8 cellular contexts compared by ENCODE assay signal in the genomic region with DNA sequence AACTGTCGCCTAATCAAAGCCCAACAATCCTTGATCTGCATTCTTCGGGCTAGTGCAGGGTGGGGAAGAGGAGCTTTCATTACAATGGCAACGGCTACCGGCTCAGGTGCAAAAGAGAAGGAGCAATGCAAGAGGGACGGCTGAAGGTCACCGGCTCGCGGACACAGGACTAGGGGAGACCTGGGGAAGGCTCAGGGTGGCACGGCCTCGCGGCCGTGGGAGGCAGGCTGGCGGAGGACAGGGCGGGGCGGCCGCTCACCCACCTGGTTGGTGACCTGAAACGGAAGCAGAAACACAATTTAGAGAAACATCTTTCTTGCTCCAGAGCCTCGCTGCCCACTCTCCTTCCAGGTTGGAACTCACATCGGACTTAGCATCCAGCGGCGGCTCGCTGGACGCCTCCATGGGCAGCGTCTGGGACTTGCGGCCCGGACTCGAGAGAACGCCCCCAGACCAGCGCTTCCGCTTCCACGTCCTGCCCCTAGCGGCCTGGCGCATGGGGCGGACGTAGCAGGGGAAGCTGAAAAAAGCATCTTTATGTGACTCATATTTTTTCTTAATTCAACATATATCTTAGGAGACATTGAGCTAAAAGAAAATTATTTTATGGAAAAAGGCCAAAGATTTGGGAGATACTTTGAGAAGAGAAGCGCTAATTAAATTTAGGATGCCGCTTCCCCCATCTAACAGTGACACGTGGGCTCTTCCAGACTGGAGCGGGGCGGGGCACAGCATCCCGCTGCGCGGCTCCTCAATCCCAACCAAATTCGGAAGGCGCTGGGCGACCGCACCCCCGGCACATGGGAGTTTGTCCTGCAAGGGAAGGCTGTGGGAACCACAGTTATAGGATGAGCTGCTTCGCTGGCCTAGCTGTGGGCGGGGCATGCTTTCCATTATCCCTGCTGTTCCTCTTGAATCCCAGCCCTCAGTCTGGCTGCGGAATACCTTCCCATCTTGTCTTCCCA. TPM values are rescaled to one million over a fixed set of nuclear protein-coding genes. Genes with fewer than 3 reads are reported as not detected.
DNase-seq lines count a peak whose midpoint lies in the region; TF ChIP-seq lines count a peak whose summit lies in the region.

A gene (minus strand): TSS at position 441 of the 965 bp plus-strand sequence. CDS start 36 bp downstream, at position 405.

- peaks cover 5 to 41% (median 22%) of the 10 kb centered on the region in 4 donors for H3K4me1 ChIP-seq in stomach

- H3K27ac Mint-ChIP-seq in nephron progenitor cell = peak within 1 kb of the TSS; percentile 100

- H3K4me1 Mint-ChIP-seq in nephron progenitor cell = peaks cover 33% of the 10 kb centered on the region

- WGBS in stomach, 5 donors = 0 to 1% (median 0%) methylated on average over 48 to 51 of the region's 51 CpGs

- no peaks in the 10 kb centered on the region for H3K27me3 ChIP-seq in stomach

- intact Hi-C loops in stomach (cut with DNase I; ENCODE audit: low total_unique reads) = no loop called here

- H3K4me3 Mint-ChIP-seq in nephron progenitor cell = peak within 1 kb of the TSS; percentile 99

- no peaks in the 10 kb centered on the region for H3K27me3 Mint-ChIP-seq in nephron progenitor cell (ENCODE audit: low read depth, poor library complexity)

- peaks cover 0 to 17% (median 10%) of the 10 kb centered on the region in 4 donors for H3K36me3 ChIP-seq in stomach

- TF ChIP-seq POLR2A in Raji (IDR thresholded peaks at IDR 0.05; ENCODE audit: insufficient read depth, low read depth, low read length) (peak; percentile 92), stomach (IDR thresholded peaks at IDR 0.05) (no peak)

- peak within 1 kb of the TSS; percentile 74 to 86 (median 80) for H3K27ac ChIP-seq in stomach

- no peaks in the 10 kb centered on the region for H3K9me3 ChIP-seq in stomach

- H3K9me3 Mint-ChIP-seq in nephron progenitor cell = peaks cover 4% of the 10 kb centered on the region

- peak within 1 kb of the TSS; percentile 68 to 81 (median 70) for H3K4me3 ChIP-seq in stomach

- TF ChIP-seq EP300 in stomach (IDR thresholded peaks at IDR 0.05) = no peak

- peaks cover 39% of the 10 kb centered on the region for H3K36me3 Mint-ChIP-seq in nephron progenitor cell (ENCODE audit: low read depth)

- TF ChIP-seq CTCF in nephron progenitor cell (IDR thresholded peaks at IDR 0.05) (peak; percentile 11), stomach (IDR thresholded peaks at IDR 0.05) (peak in 5 of 7 experiments; percentile 61 to 87 (median 78))

- peak; percentile 85 for DNase-seq in G401 (ENCODE audit: low spot score)
- peak; percentile 42 for DNase-seq in GOT3 (lab: John Stamatoyannopoulos, UW)
- DNase-seq in LHCN-M2 (ENCODE audit: low read depth) = peak; percentile 91
- peak; percentile 49 for DNase-seq in activated gamma-delta T cell (lab: John Stamatoyannopoulos, UW)
- peak; percentile 68 for DNase-seq in fibroblast of the conjunctiva (ENCODE audit: low read depth)
- DNase-seq in nephron progenitor cell = peak; percentile 77
- DNase-seq in stomach = peak; percentile 73

- in situ Hi-C loops in G401 (cut with HindIII; ENCODE audit: low sequenced_read_pairs) = no loop called here

RNA-seq across cellular contexts. Expression of the gene that starts here (rescaled TPM):
- total RNA-seq in G401 (2014; rRNA removed; shearing (Covaris generic)) = 57.5 and 63.5 TPM in 2 replicates
- 58.4 and 125 TPM in 2 replicates for total RNA-seq in LHCN-M2 (2014; rRNA removed)
- 353 TPM for polyA plus RNA-seq in LHCN-M2 (2012)
- total RNA-seq in stomach = 100 to 1,000 TPM in 2 of 5 donors, 10 to 100 TPM in 3; 15.4 to 372 (median 71.2) TPM
- polyA plus RNA-seq in stomach = 100 to 1,000 TPM; 132 to 232 (median 172) TPM

Comparison
In these comparisons a context has a peak if more than half of its experiments do, and no peak if none do; other contexts are left out.
1. Peak in every context shown above with its lines: DNase-seq, H3K4me3 ChIP-seq and H3K27ac ChIP-seq.